ENCODE assay signal across 8 cellular contexts in genomic region chr11:6389921-6390717, GRCh38.
DNase-seq lines count a peak whose midpoint lies in the region; ATAC-seq lines count a peak whose summit lies in the region.

Gene SMPD1 (plus strand): TSS chr11:6390474. CDS start chr11:6390599, 125 bp downstream.

- peak within 1 kb of the TSS; percentile 97 to 98 for H3K27ac Mint-ChIP-seq in effector memory CD8-positive, alpha-beta T cell
- H3K27ac Mint-ChIP-seq in memory B cell = peak within 1 kb of the TSS; percentile 99

- no peaks in the 10 kb centered on the region for H3K9me3 Mint-ChIP-seq in effector memory CD8-positive, alpha-beta T cell
- no peaks in the 10 kb centered on the region for H3K9me3 Mint-ChIP-seq in memory B cell

- DNase-seq in COLO668 (lab: John Stamatoyannopoulos, UW; ENCODE audit: unreplicated experiment) (peak; percentile 92), HS-27A (ENCODE audit: low read depth) (peak; percentile 63), memory B cell (ENCODE audit: low spot score in 2 of 2) (peak; percentile 78 to 86)
- DNase-seq in NK-92 treated with Interleukin-12 subunit alpha and Interleukin-12 subunit beta, amount 100 ng/mL, for 24 hours (lab: John Stamatoyannopoulos, UW) = peak; percentile 91
- peak; percentile 78 to 92 (median 87) for DNase-seq in activated CD8-positive, alpha-beta memory T cell treated with anti-CD3 and anti-CD28 coated beads for 48 hours (ENCODE audit: low read depth in 2 of 3, low spot score in 2 of 3)
- DNase-seq in effector memory CD8-positive, alpha-beta T cell = peak; percentile 86 to 90 (median 89)
- peak; percentile 86 for DNase-seq in stimulated activated CD8-positive, alpha-beta memory T cell treated with anti-CD3 and anti-CD28 coated beads, Interleukin-12 subunit alpha, Interleukin-12 subunit beta, amount 100 ng/mL, for 1 hour (ENCODE audit: low read depth)

- ATAC-seq in GM19468 (IDR thresholded peaks at IDR 0.05; ENCODE audit: extremely low read depth, unreplicated experiment) = peak; percentile 99
- ATAC-seq in effector memory CD8-positive, alpha-beta T cell (replicated peaks) = peak; percentile 90
- peak; percentile 89 for ATAC-seq in memory B cell (ENCODE audit: low read depth)

- H3K4me1 Mint-ChIP-seq in effector memory CD8-positive, alpha-beta T cell (ENCODE audit: low read depth in 2 of 2) = peaks cover 35 to 40% of the 10 kb centered on the region in 2 donors
- peaks cover 24% of the 10 kb centered on the region for H3K4me1 Mint-ChIP-seq in memory B cell

- no peaks in the 10 kb centered on the region for H3K27me3 Mint-ChIP-seq in effector memory CD8-positive, alpha-beta T cell
- H3K27me3 Mint-ChIP-seq in memory B cell = no peaks in the 10 kb centered on the region

- H3K4me3 Mint-ChIP-seq in effector memory CD8-positive, alpha-beta T cell = peak within 1 kb of the TSS; percentile 88 to 91
- H3K4me3 Mint-ChIP-seq in memory B cell = peak within 1 kb of the TSS; percentile 97

- peaks cover 38% of the 10 kb centered on the region for H3K36me3 Mint-ChIP-seq in effector memory CD8-positive, alpha-beta T cell (ENCODE audit: insufficient read depth)
- H3K36me3 Mint-ChIP-seq in memory B cell = peaks cover 4% of the 10 kb centered on the region

Comparison
In these comparisons a context has a peak if more than half of its experiments do, and no peak if none do; other contexts are left out.
1. Peak in every context shown above with its lines: DNase-seq and ATAC-seq.